ENCODE assay signal across 17 cellular contexts in the genomic region with DNA sequence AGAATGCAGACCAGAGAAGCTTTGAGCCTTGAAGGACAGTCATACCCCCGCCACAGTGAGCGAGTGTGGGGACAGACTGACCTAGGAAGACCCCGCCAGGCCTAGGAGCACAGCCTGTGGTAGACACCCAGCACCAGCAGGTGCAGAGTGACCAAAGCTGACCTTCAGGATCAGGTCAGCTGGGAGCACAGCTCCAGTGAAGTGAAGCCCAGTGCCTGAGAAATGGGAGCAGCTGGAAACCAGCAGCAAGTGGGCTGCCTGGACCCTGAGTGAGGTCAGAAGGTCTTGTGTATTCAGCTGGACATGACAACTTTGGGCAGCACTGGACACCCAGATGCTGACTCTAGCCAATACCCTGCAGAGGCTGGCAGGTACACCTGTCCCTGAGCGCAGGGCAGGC.
DNase-seq lines count a peak whose midpoint lies in the region; ATAC-seq and TF ChIP-seq lines count a peak whose summit lies in the region.
"Had no signal": no experiment of that assay in that cellular context is flagged by ENCODE, and none has a peak within 500 bp of the region (broad histone marks: within the 10 kb centered on the region; RNA-seq: fewer than 3 reads in every experiment).

No MANE protein-coding gene starts in this region.

- no peak overlapping the region for H3K14ac ChIP-seq in H9 (ENCODE audit: insufficient read depth, low read length)

- TF ChIP-seq CTCF in H9 (conservative IDR thresholded peaks at IDR 0.05) (no peak), spleen (IDR thresholded peaks at IDR 0.05 in 8 of 11, conservative IDR thresholded peaks at IDR 0.05 in 3 of 11) (no peak), omental fat pad (IDR thresholded peaks at IDR 0.05) (no peak)

- H3K9me3 Mint-ChIP-seq in H9: peaks cover 5 to 6% of the 10 kb centered on the region in 2 experiments; a peak in 3 of 5 replicates

- no peaks in the 10 kb centered on the region for H3K79me2 ChIP-seq in H9 (ENCODE audit: insufficient read depth, low read length)

- no peak overlapping the region for H3K18ac ChIP-seq in H9 (ENCODE audit: insufficient read length, low read depth, low read length)

- H2BK12ac ChIP-seq in H9 (ENCODE audit: insufficient read length, low read depth, low read length): no peak overlapping the region

- H3K27me3 ChIP-seq in H9 (ENCODE audit: insufficient read depth, low read length) (no peaks in the 10 kb centered on the region), spleen (replicated peaks in 1 of 7) (no peaks in the 10 kb centered on the region)

- H3K36me3 ChIP-seq in spleen: no peaks in the 10 kb centered on the region

- H4K8ac ChIP-seq in H9 (replicated peaks; ENCODE audit: insufficient read length, low read depth, low read length): no peak overlapping the region

- H2BK20ac ChIP-seq in H9 (ENCODE audit: low read depth, low read length, poor library complexity, severe bottlenecking): no peak overlapping the region

- no peak overlapping the region for H4K91ac ChIP-seq in H9 (ENCODE audit: insufficient read length, low read depth, low read length)

- H2BK5ac ChIP-seq in H9 (ENCODE audit: insufficient read length, low read length): no peak overlapping the region

- no peaks in the 10 kb centered on the region for H3K4me1 ChIP-seq in H9 (ENCODE audit: insufficient read depth, low read length)
- H3K4me1 ChIP-seq in spleen: no peaks in the 10 kb centered on the region

- H3K27me3 Mint-ChIP-seq in H9 (ENCODE audit: low read depth): peaks cover 12% of the 10 kb centered on the region
- H3K27me3 Mint-ChIP-seq: B cell; CD4-positive, alpha-beta memory T cell had no signal

- no CpG with 5 or more reads among the region's 4 CpGs for WGBS in H9 (ENCODE audit: extremely low coverage, insufficient read length, low lambda C conversion rate)
- WGBS in spleen, 5 donors: 61 to 86% (median 78%) methylated on average over 4 of the region's 4 CpGs

- no peak for TF ChIP-seq POLR2A in spleen (IDR thresholded peaks at IDR 0.05)

- H2AK5ac ChIP-seq in H9 (ENCODE audit: insufficient read length, low read length): no peak overlapping the region

- no peak overlapping the region for H3K23ac ChIP-seq in H9 (ENCODE audit: insufficient read length, low read depth, low read length)

- H3K4ac ChIP-seq in H9 (ENCODE audit: low read depth, low read length): no peak overlapping the region

- no peak overlapping the region for H2BK120ac ChIP-seq in H9 (ENCODE audit: low read depth, low read length, poor library complexity, severe bottlenecking)

- H3K27ac Mint-ChIP-seq in H9: no peak overlapping the region
- H3K27ac Mint-ChIP-seq: B cell; CD4-positive, alpha-beta memory T cell had no signal

- H3K23me2 ChIP-seq in H9 (ENCODE audit: insufficient read length, low read depth, low read length, poor library complexity, severe bottlenecking): no peaks in the 10 kb centered on the region

- no peak overlapping the region for H4K5ac ChIP-seq in H9 (ENCODE audit: insufficient read length, low read depth, low read length)

- H3K4me1 Mint-ChIP-seq in H9: no peaks in the 10 kb centered on the region
- H3K4me1 Mint-ChIP-seq: B cell; CD4-positive, alpha-beta memory T cell had no signal

- no peak overlapping the region for H3K9ac ChIP-seq in H9 (ENCODE audit: extremely low read depth, insufficient read length, low read length)
- H3K9ac ChIP-seq: GM23248 had no signal

- H3K9me3 ChIP-seq in H9 (ENCODE audit: control insufficient read depth, low read depth, low read length) (no peaks in the 10 kb centered on the region), spleen (peaks cover 0 to 18% (median 2%) of the 10 kb centered on the region in 8 donors)

- intact Hi-C loops in spleen (cut with DNase I; ENCODE audit: low total_unique reads): no loop called here

- H3K4me2 ChIP-seq in H9 (ENCODE audit: insufficient read depth, insufficient read length, low read length): no peak overlapping the region

- H2AFZ ChIP-seq in H9 (ENCODE audit: low read length): no peak overlapping the region
- H2AFZ ChIP-seq: GM23248 had no signal

- peaks cover 0 to 3% (median 2%) of the 10 kb centered on the region in 3 experiments; a peak in 1 of 7 replicates for H3K36me3 Mint-ChIP-seq in H9 (ENCODE audit: insufficient read depth in 1 of 3, low read depth in 3 of 3)

- H3K27ac ChIP-seq in H9 (ENCODE audit: insufficient read length, low read depth, low read length) (no peak overlapping the region), spleen (no peak overlapping the region)
- H3K27ac ChIP-seq: 22Rv1, GM23248 had no signal

- no peak for ATAC-seq in omental fat pad (ENCODE audit: low FRiP score)
- ATAC-seq: HCT116 had no signal

- no peak overlapping the region for H3K4me3 Mint-ChIP-seq in H9
- H3K4me3 Mint-ChIP-seq: B cell; CD4-positive, alpha-beta memory T cell had no signal

- no peaks in the 10 kb centered on the region for H3K79me1 ChIP-seq in H9 (ENCODE audit: insufficient read depth, low read depth, low read length, poor library complexity, severe bottlenecking)

- H3K4me3 ChIP-seq in spleen: no peak overlapping the region
- H3K4me3 ChIP-seq: GM23248 had no signal

- no peak overlapping the region for H3K56ac ChIP-seq in H9 (ENCODE audit: insufficient read length, low read depth, low read length)

- H4K20me1 ChIP-seq in H9 (ENCODE audit: control insufficient read depth, insufficient read depth, insufficient read length): no peaks in the 10 kb centered on the region

- peak; percentile 18 for DNase-seq in activated CD8-positive, alpha-beta memory T cell treated with anti-CD3 and anti-CD28 coated beads, Interleukin-2, amount 50 U/mL, for 48 hours
- DNase-seq in activated CD8-positive, alpha-beta memory T cell treated with anti-CD3 and anti-CD28 coated beads for 24 hours: no peak
- DNase-seq in H9: peak; percentile 17
- DNase-seq in spleen: peak; percentile 40
- DNase-seq in HuH-7.5 (ENCODE audit: low spot score): no peak
- no peak for DNase-seq in iPS-NIHi11 (ENCODE audit: low spot score)
- no peak for DNase-seq in omental fat pad (ENCODE audit: low spot score)
- DNase-seq: C1 segment of cervical spinal cord; Calu3; CD4-positive, alpha-beta memory T cell; COR-L47; DND-41; GM23248; H7 had no signal

- no peak overlapping the region for H3T11ph ChIP-seq in H9 (ENCODE audit: low read length)

- no peak overlapping the region for H2BK15ac ChIP-seq in H9 (ENCODE audit: low read depth, low read length)

Comparison
In these comparisons a context has a peak if more than half of its experiments do, and no peak if none do; other contexts are left out.
1. DNase-seq: peak in activated CD8-positive, alpha-beta memory T cell treated with anti-CD3 and anti-CD28 coated beads, Interleukin-2, amount 50 U/mL, for 48 hours (single experiment), H9 (single experiment) and spleen (single experiment); none in activated CD8-positive, alpha-beta memory T cell treated with anti-CD3 and anti-CD28 coated beads for 24 hours (single experiment), HuH-7.5 (single experiment), iPS-NIHi11 (single experiment) and omental fat pad (single experiment).